23 cellular contexts compared by ENCODE assay signal in genomic region chr16:86229283-86229682, GRCh38.
"Had no signal": no experiment of that assay in that cellular context is flagged by ENCODE, and none has a peak within 500 bp of the region (broad histone marks: within the 10 kb centered on the region; RNA-seq: fewer than 3 reads in every experiment).

No MANE protein-coding gene starts in this region.

- H3K4me3 ChIP-seq: colonic mucosa, esophagus squamous epithelium, gastrocnemius medialis, heart right ventricle, left lung, lower lobe of right lung, mucosa of descending colon had no signal

- H3K27me3 ChIP-seq: colonic mucosa had no signal

- H3K4me1 Mint-ChIP-seq: endodermal cell, mesothelial cell of epicardium had no signal

- H3K36me3 ChIP-seq: colonic mucosa, esophagus squamous epithelium, gastrocnemius medialis, heart right ventricle, left lung, lower lobe of right lung had no signal

- H3K4me3 Mint-ChIP-seq: dendritic cell treated with granulocyte-macrophage colony-stimulating factor and Interleukin-4, amounts not matched to agents 40 ng/mL and 50 ng/mL, for 4 days; effector memory CD8-positive, alpha-beta T cell; endodermal cell; mesothelial cell of epicardium had no signal

- H3K36me3 Mint-ChIP-seq: mesothelial cell of epicardium had no signal

- H3K9me3 Mint-ChIP-seq: dendritic cell treated with granulocyte-macrophage colony-stimulating factor and Interleukin-4, amounts not matched to agents 40 ng/mL and 50 ng/mL, for 4 days; effector memory CD8-positive, alpha-beta T cell had no signal

- H3K4me1 ChIP-seq: colonic mucosa, esophagus squamous epithelium, gastrocnemius medialis, left lung, lower lobe of right lung had no signal

- DNase-seq: colonic mucosa; cortex of kidney; effector CD8-positive, alpha-beta T cell; effector memory CD8-positive, alpha-beta T cell; endodermal cell; erythroblast; esophagus squamous epithelium; foreskin fibroblast; foreskin melanocyte; gastrocnemius medialis; glutamatergic neuron; heart right ventricle; hippocampal formation; left cardiac atrium; left lung; left ventricle myocardium superior; lower lobe of right lung; mesenchymal stem cell; mucosa of descending colon had no signal

- H3K27ac Mint-ChIP-seq: dendritic cell treated with granulocyte-macrophage colony-stimulating factor and Interleukin-4, amounts not matched to agents 40 ng/mL and 50 ng/mL, for 4 days; effector memory CD8-positive, alpha-beta T cell; endodermal cell; mesothelial cell of epicardium had no signal

- H3K9me3 ChIP-seq: colonic mucosa, esophagus squamous epithelium, gastrocnemius medialis, heart right ventricle, left lung, lower lobe of right lung, mucosa of descending colon had no signal

- ATAC-seq: effector memory CD8-positive, alpha-beta T cell; esophagus mucosa; gastrocnemius medialis; heart right ventricle; left cardiac atrium; left lung; left ventricle myocardium superior; lower lobe of right lung; mucosa of descending colon had no signal

- H3K27ac ChIP-seq: colonic mucosa, epithelial cell of prostate, esophagus squamous epithelium, gastrocnemius medialis, heart right ventricle, left lung, lower lobe of right lung had no signal
